In genomic region chr9:107548298-107549142, GRCh38 we compare ENCODE assay signal across 1 cellular context.
TF ChIP-seq lines count a peak whose summit lies in the region.

No MANE protein-coding gene starts in this region.

TF ChIP-seq in K562, 482 proteins besides CTCF, POLR2A, EP300 and RAD21 (continued from another document and continues in another):
- TF ChIP-seq ZNF318 (IDR thresholded peaks at IDR 0.05; ENCODE audit: borderline replicate concordance in 1 of 2, low read depth in 1 of 2) = 0 out of 4 replicates have a peak, but pooled peaks of 1 of the 2 experiments have one; percentile 40
- peak; percentile 16 to 54 for TF ChIP-seq AFF1 (IDR thresholded peaks at IDR 0.05; ENCODE audit: low read depth in 1 of 2, partially characterized antibody in 2 of 2)
- TF ChIP-seq ZNF76 (CRISPR knock-in tag; IDR thresholded peaks at IDR 0.05; ENCODE audit: borderline replicate concordance) = 0 out of 2 replicates have a peak, but pooled peaks have one; percentile 21
- TF ChIP-seq ZNF584 (CRISPR knock-in tag; IDR thresholded peaks at IDR 0.05; ENCODE audit: low read depth) = 0 out of 2 replicates have a peak, but pooled peaks have one; percentile 55
- peak; percentile 71; the same call in 1 of the 2 replicates for TF ChIP-seq IRF9 (tag; IDR thresholded peaks at IDR 0.05)
- TF ChIP-seq ZFP30 (CRISPR knock-in tag; IDR thresholded peaks at IDR 0.05; ENCODE audit: borderline replicate concordance) = no peak
- TF ChIP-seq ETV1 (tag; conservative IDR thresholded peaks at IDR 0.05; ENCODE audit: low read depth) = peak; percentile 67
- TF ChIP-seq NR2C1 (IDR thresholded peaks at IDR 0.05) = no peak
- peak; percentile 23; the same call in 1 of the 2 replicates for TF ChIP-seq NR2C1 (tag; IDR thresholded peaks at IDR 0.05)
- TF ChIP-seq TCF15 (CRISPR knock-in tag; IDR thresholded peaks at IDR 0.05) = no peak
- no peak for TF ChIP-seq ZNF79 (CRISPR knock-in tag; IDR thresholded peaks at IDR 0.05; ENCODE audit: low read depth)
- TF ChIP-seq PBX2 (CRISPR knock-in tag; IDR thresholded peaks at IDR 0.05; ENCODE audit: low read depth) = no peak
- TF ChIP-seq PBX2 (tag; conservative IDR thresholded peaks at IDR 0.05; ENCODE audit: low read depth) = peak; percentile 30; the same call in 1 of the 2 replicates
- 0 out of 2 replicates have a peak, but pooled peaks have one; percentile 19 for TF ChIP-seq EP400 (IDR thresholded peaks at IDR 0.05)
- TF ChIP-seq TRIM24 (IDR thresholded peaks at IDR 0.05) = peak; percentile 88 to 94; a peak in 2 of 4 replicates
- TF ChIP-seq ZBTB5 (IDR thresholded peaks at IDR 0.05) = no peak
- TF ChIP-seq ZNF395 (CRISPR knock-in tag; IDR thresholded peaks at IDR 0.05) = 0 out of 2 replicates have a peak, but pooled peaks have one; percentile 33
- no peak for TF ChIP-seq CCAR2 (IDR thresholded peaks at IDR 0.05; ENCODE audit: low read depth, low read length)
- peak; percentile 60; the same call in 1 of the 2 replicates for TF ChIP-seq SOX6 (IDR thresholded peaks at IDR 0.05)
- TF ChIP-seq CAMTA2 (CRISPR knock-in tag; conservative IDR thresholded peaks at IDR 0.05) = no peak
- 0 out of 2 replicates have a peak, but pooled peaks have one; percentile 17 for TF ChIP-seq SMAD4 (CRISPR knock-in tag; conservative IDR thresholded peaks at IDR 0.05)
- TF ChIP-seq ZNF253 (CRISPR knock-in tag; conservative IDR thresholded peaks at IDR 0.05) = no peak
- no peak for TF ChIP-seq KAT8 (IDR thresholded peaks at IDR 0.05; ENCODE audit: low read depth)
- TF ChIP-seq ILF3 (IDR thresholded peaks at IDR 0.05; ENCODE audit: borderline replicate concordance) = no peak
- peak; percentile 83; the same call in 1 of the 2 replicates for TF ChIP-seq ZNF766 (CRISPR knock-in tag; conservative IDR thresholded peaks at IDR 0.05)
- peak; percentile 96 for TF ChIP-seq ZNF589 (CRISPR knock-in tag; IDR thresholded peaks at IDR 0.05; ENCODE audit: low read depth)
- no peak for TF ChIP-seq NBN (IDR thresholded peaks at IDR 0.05; ENCODE audit: low read depth)
- TF ChIP-seq ARID3A (IDR thresholded peaks at IDR 0.05; ENCODE audit: borderline replicate concordance, low read depth, low read length) = no peak
